ENCODE assay signal across 9 cellular contexts in the genomic region with DNA sequence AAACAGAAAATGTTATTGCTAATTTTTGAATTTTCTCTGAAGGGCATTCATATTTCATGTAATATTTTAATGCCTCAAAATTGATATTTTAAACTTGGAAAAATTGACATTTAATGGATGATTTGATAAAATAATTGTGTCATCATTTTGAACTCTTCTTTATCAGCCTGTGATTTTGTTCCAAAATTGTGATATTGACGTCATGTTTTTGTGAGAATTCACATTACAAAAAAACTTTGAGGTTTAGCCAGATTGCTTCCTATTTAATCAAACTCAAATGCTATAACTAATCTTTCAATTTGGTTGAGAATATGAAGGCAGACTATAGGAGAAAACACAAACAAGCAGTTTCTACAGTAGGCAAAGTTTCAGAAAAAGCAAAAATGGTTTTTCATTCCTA.
"Had no signal": no experiment of that assay in that cellular context is flagged by ENCODE, and none has a peak within 500 bp of the region (broad histone marks: within the 10 kb centered on the region; RNA-seq: fewer than 3 reads in every experiment).

No MANE protein-coding gene starts in this region.

- H3K9me3 ChIP-seq: HAP-1 had no signal

- ATAC-seq: HCT116, K562 had no signal

- FAIRE-seq: K562 had no signal

- H3K36me3 ChIP-seq: HAP-1 had no signal

- H3K4me3 ChIP-seq: GM23248, HAP-1, K562 had no signal

- H3K27ac ChIP-seq: GM23248, HL-60 had no signal

- DNase-seq: GM23248, GOT3, H7, IMR-90, KG1 had no signal
